Comparison of ENCODE assay signal across 29 cellular contexts in genomic region chr10:125316436-125316835, GRCh38.
"Had no signal": no experiment of that assay in that cellular context is flagged by ENCODE, and none has a peak within 500 bp of the region (broad histone marks: within the 10 kb centered on the region; RNA-seq: fewer than 3 reads in every experiment).

No MANE protein-coding gene starts in this region.

- H3K4me3 ChIP-seq: coronary artery, esophagus muscularis mucosa, gastroesophageal sphincter, heart left ventricle, hepatocyte, lower lobe of right lung, ovary, right atrium auricular region, smooth muscle cell, suprapubic skin, transverse colon, vagina had no signal

- H3K36me3 Mint-ChIP-seq: memory B cell; naive thymus-derived CD8-positive, alpha-beta T cell had no signal

- H3K79me2 ChIP-seq: hepatocyte had no signal

- H3K4me1 ChIP-seq: esophagus muscularis mucosa, foreskin keratinocyte, gastroesophageal sphincter, heart left ventricle, lower lobe of right lung, right atrium auricular region, suprapubic skin, transverse colon, vagina had no signal

- H3K27me3 Mint-ChIP-seq: memory B cell; stimulated activated naive CD8-positive, alpha-beta T cell treated with anti-CD3 and anti-CD28 coated beads, Interleukin-15, amount 100 ng/mL, for 72 hours had no signal

- DNase-seq: dermis blood vessel endothelial cell; effector memory CD4-positive, alpha-beta T cell; foreskin keratinocyte; heart left ventricle; kidney; left colon; left ventricle myocardium superior; lower lobe of right lung; midbrain; naive thymus-derived CD8-positive, alpha-beta T cell; occipital lobe; ovary; stimulated activated CD4-positive, alpha-beta T cell treated with anti-CD3 and anti-CD28 coated beads, Interleukin-12 subunit alpha, Interleukin-12 subunit beta, amount 100 ng/mL, for 4 hours; stimulated activated CD4-positive, alpha-beta T cell treated with anti-CD3 and anti-CD28 coated beads, Interleukin-1b, Interleukin-23, amount 100 ng/mL, for 48 hours; stimulated activated CD4-positive, alpha-beta T cell treated with anti-CD3 and anti-CD28 coated beads, Interleukin-4, amount 100 ng/mL, for 1 hour; stimulated activated CD8-positive, alpha-beta memory T cell treated with anti-CD3 and anti-CD28 coated beads, Interleukin-4, amount 100 ng/mL, for 48 hours; stimulated activated naive CD4-positive, alpha-beta T cell; stimulated activated naive CD8-positive, alpha-beta T cell treated with anti-CD3 and anti-CD28 coated beads, Interleukin-15, amount 100 ng/mL, for 72 hours; transverse colon had no signal

- H3K27ac ChIP-seq: coronary artery, esophagus muscularis mucosa, foreskin keratinocyte, gastroesophageal sphincter, heart left ventricle, hepatocyte, lower lobe of right lung, ovary, right atrium auricular region, suprapubic skin, transverse colon, vagina had no signal

- H3K9me3 ChIP-seq: esophagus muscularis mucosa, gastroesophageal sphincter, heart left ventricle, lower lobe of right lung, ovary, right atrium auricular region, suprapubic skin, transverse colon, vagina had no signal

- H3K27me3 ChIP-seq: esophagus muscularis mucosa, gastroesophageal sphincter, heart left ventricle, hepatocyte, ovary, right atrium auricular region, suprapubic skin, transverse colon, vagina had no signal

- H3K4me1 Mint-ChIP-seq: memory B cell; naive thymus-derived CD8-positive, alpha-beta T cell; stimulated activated naive CD8-positive, alpha-beta T cell treated with anti-CD3 and anti-CD28 coated beads, Interleukin-15, amount 100 ng/mL, for 72 hours had no signal

- H3K4me2 ChIP-seq: hepatocyte, smooth muscle cell had no signal

- H2AFZ ChIP-seq: hepatocyte had no signal

- H3K36me3 ChIP-seq: esophagus muscularis mucosa, gastroesophageal sphincter, heart left ventricle, lower lobe of right lung, ovary, right atrium auricular region, suprapubic skin, transverse colon, vagina had no signal

- ATAC-seq: foreskin keratinocyte; gastroesophageal sphincter; heart left ventricle; left colon; left ventricle myocardium superior; lower lobe of right lung; naive thymus-derived CD8-positive, alpha-beta T cell; sciatic nerve; stimulated activated naive CD8-positive, alpha-beta T cell treated with anti-CD3 and anti-CD28 coated beads, Interleukin-15, amount 100 ng/mL, for 72 hours had no signal

- H3K27ac Mint-ChIP-seq: memory B cell; naive thymus-derived CD8-positive, alpha-beta T cell; stimulated activated naive CD8-positive, alpha-beta T cell treated with anti-CD3 and anti-CD28 coated beads, Interleukin-15, amount 100 ng/mL, for 72 hours had no signal

- H3K4me3 Mint-ChIP-seq: memory B cell; naive thymus-derived CD8-positive, alpha-beta T cell; stimulated activated naive CD8-positive, alpha-beta T cell treated with anti-CD3 and anti-CD28 coated beads, Interleukin-15, amount 100 ng/mL, for 72 hours had no signal
